ENCODE assay signal across 1 cellular context in the genomic region with DNA sequence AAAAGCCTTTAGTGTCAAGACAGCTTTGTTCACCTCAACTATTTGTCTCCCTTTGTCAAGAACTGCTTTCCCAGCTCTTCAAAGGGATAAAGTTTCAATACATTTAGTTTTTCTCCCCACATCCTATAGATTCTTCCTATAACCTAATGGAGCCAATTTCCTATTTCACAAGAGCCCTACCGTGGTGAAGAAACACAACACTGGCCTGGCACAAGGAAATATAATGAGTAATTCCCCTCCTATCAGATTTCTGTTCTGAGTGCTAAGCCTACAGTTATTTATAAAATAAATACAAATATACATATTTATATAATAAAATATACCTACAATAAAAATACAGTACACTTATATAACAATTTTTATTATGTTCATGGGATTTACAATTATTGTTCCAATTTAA.
TF ChIP-seq lines count a peak whose summit lies in the region.

No MANE protein-coding gene starts in this region.

TF ChIP-seq in WTC11, 78 proteins besides CTCF, POLR2A, EP300 and RAD21 (continued from another document):
- no peak for TF ChIP-seq NR2C2 (CRISPR knock-in tag; IDR thresholded peaks at IDR 0.05)
- TF ChIP-seq, protein P1, sequence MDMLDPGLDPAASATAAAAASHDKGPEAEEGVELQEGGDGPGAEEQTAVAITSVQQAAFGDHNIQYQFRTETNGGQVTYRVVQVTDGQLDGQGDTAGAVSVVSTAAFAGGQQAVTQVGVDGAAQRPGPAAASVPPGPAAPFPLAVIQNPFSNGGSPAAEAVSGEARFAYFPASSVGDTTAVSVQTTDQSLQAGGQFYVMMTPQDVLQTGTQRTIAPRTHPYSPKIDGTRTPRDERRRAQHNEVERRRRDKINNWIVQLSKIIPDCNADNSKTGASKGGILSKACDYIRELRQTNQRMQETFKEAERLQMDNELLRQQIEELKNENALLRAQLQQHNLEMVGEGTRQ (CRISPR knock-in tag; IDR thresholded peaks at IDR 0.05) = no peak
- TF ChIP-seq, protein P2, sequence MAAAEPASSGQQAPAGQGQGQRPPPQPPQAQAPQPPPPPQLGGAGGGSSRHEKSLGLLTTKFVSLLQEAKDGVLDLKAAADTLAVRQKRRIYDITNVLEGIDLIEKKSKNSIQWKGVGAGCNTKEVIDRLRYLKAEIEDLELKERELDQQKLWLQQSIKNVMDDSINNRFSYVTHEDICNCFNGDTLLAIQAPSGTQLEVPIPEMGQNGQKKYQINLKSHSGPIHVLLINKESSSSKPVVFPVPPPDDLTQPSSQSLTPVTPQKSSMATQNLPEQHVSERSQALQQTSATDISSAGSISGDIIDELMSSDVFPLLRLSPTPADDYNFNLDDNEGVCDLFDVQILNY (CRISPR knock-in tag; IDR thresholded peaks at IDR 0.05) = no peak
